14 cellular contexts compared by ENCODE assay signal in genomic region chr3:82012775-82013174, GRCh38.
A peak's percentile ranks its signal among the peaks of the same experiment; 100 is the strongest.
DNase-seq lines count a peak whose midpoint lies in the region; ATAC-seq and TF ChIP-seq lines count a peak whose summit lies in the region.
"Had no signal": no experiment of that assay in that cellular context is flagged by ENCODE, and none has a peak within 500 bp of the region (broad histone marks: within the 10 kb centered on the region; RNA-seq: fewer than 3 reads in every experiment).

No MANE protein-coding gene starts in this region.

- POLR2A ChIA-PET in Panc1 (lab: Charles Lee) = no interaction called here

- H3K4me1 ChIP-seq in GM23248 (ENCODE audit: insufficient read depth) (no peaks in the 10 kb centered on the region), Panc1 (ENCODE audit: control insufficient read depth, insufficient read depth, low read length) (no peaks in the 10 kb centered on the region)
- H3K4me1 ChIP-seq: BLaER1, transverse colon had no signal

- peak; percentile 3 for TF ChIP-seq CTCF in AG09319 (IDR thresholded peaks at IDR 0.05; ENCODE audit: low read depth, low read length)
- peak; percentile 25; the same call in 1 of the 2 replicates for TF ChIP-seq CTCF in Panc1 (IDR thresholded peaks at IDR 0.05)
- peak; percentile 33 for TF ChIP-seq CTCF in fibroblast of mammary gland (conservative IDR thresholded peaks at IDR 0.05; ENCODE audit: control insufficient read depth, insufficient read depth, low read depth, low read length)

- no peaks in the 10 kb centered on the region for H3F3A ChIP-seq in GM23248 (ENCODE audit: insufficient read depth)

- ATAC-seq in Panc1 (no peak), HG02763 (IDR thresholded peaks at IDR 0.05; ENCODE audit: unreplicated experiment) (no peak)
- ATAC-seq in stimulated activated memory B cell treated with anti-CD40 and anti-IgM and Interleukin-4, amounts not matched to agents 10 μg/mL and 1 μg/mL and 100 μg/mL, for 72 hours = no peak
- ATAC-seq: activated CD4-positive, CD25-positive, alpha-beta regulatory T cell treated with anti-CD3 and anti-CD28 coated beads, Interleukin-2, amount 50 U/mL, for 24 hours; activated naive CD4-positive, alpha-beta T cell treated with anti-CD3 and anti-CD28 coated beads, Interleukin-2, amount 50 U/mL, for 72 hours; left cardiac atrium had no signal

- H3K4me3 ChIP-seq in GM23248 (no peak overlapping the region), Panc1 (ENCODE audit: low read depth in 2 of 2, low read length in 2 of 2) (no peak overlapping the region), fibroblast of mammary gland (ENCODE audit: control insufficient read depth, low read depth, low read length) (no peak overlapping the region)
- H3K4me3 ChIP-seq: BLaER1, transverse colon had no signal

- DNase-seq in AG09319 (ENCODE audit: extremely low read depth, low read depth) (no peak), GM23248 (peak; percentile 3), Panc1 (ENCODE audit: low read depth, low spot score) (no peak), fibroblast of mammary gland (ENCODE audit: low read depth) (no peak), globus pallidus (ENCODE audit: low spot score) (no peak), cortex of kidney (lab: John Stamatoyannopoulos, UW) (no peak)
- DNase-seq: left cardiac atrium; stimulated activated CD4-positive, alpha-beta T cell treated with anti-CD3 and anti-CD28 coated beads, Interleukin-1b, Interleukin-23, amount 100 ng/mL, for 48 hours; transverse colon had no signal

- peaks cover 8% of the 10 kb centered on the region for H3K9me3 Mint-ChIP-seq in stimulated activated memory B cell treated with anti-CD40 and anti-IgM and Interleukin-4, amounts not matched to agents 10 μg/mL and 1 μg/mL and 100 μg/mL, for 72 hours

- H3K9me2 ChIP-seq in GM23248 (ENCODE audit: insufficient read depth) = no peaks in the 10 kb centered on the region

- no peaks in the 10 kb centered on the region for H3K79me2 ChIP-seq in GM23248 (ENCODE audit: insufficient read depth)

- no peak overlapping the region for H3K9ac ChIP-seq in GM23248
- H3K9ac ChIP-seq: BLaER1 had no signal

- no peaks in the 10 kb centered on the region for H3K27me3 ChIP-seq in GM23248 (replicated peaks; ENCODE audit: insufficient read depth)
- no peaks in the 10 kb centered on the region for H3K27me3 ChIP-seq in Panc1 (ENCODE audit: control insufficient read depth, insufficient read depth, low read length)
- H3K27me3 ChIP-seq: BLaER1, transverse colon had no signal

- intact Hi-C loops in Panc1 (cut with micrococcal nuclease; ENCODE audit: unreplicated experiment) = no loop called here

- H3K9me3 ChIP-seq in GM23248 (ENCODE audit: low read depth) (no peaks in the 10 kb centered on the region), Panc1 (ENCODE audit: control insufficient read depth, insufficient read depth, low read depth, low read length) (no peaks in the 10 kb centered on the region)

- no peaks in the 10 kb centered on the region for H3K36me3 Mint-ChIP-seq in stimulated activated memory B cell treated with anti-CD40 and anti-IgM and Interleukin-4, amounts not matched to agents 10 μg/mL and 1 μg/mL and 100 μg/mL, for 72 hours
- H3K36me3 Mint-ChIP-seq: activated naive CD4-positive, alpha-beta T cell treated with anti-CD3 and anti-CD28 coated beads, Interleukin-2, amount 50 U/mL, for 72 hours had no signal

- in situ Hi-C loops in GM23248 (cut with MboI) = no loop called here
- in situ Hi-C loops in Panc1 (cut with HindIII; ENCODE audit: low pct_unique_long_range_greater_than_20kb, low sequenced_read_pairs) = no loop called here

- H4K20me1 ChIP-seq in GM23248 (ENCODE audit: insufficient read depth) = no peaks in the 10 kb centered on the region
- H4K20me1 ChIP-seq: BLaER1 had no signal

- CTCF ChIA-PET in Panc1 (lab: Charles Lee) = no interaction called here

- H3K27ac Mint-ChIP-seq in stimulated activated memory B cell treated with anti-CD40 and anti-IgM and Interleukin-4, amounts not matched to agents 10 μg/mL and 1 μg/mL and 100 μg/mL, for 72 hours = no peak overlapping the region
- H3K27ac Mint-ChIP-seq: activated naive CD4-positive, alpha-beta T cell treated with anti-CD3 and anti-CD28 coated beads, Interleukin-2, amount 50 U/mL, for 72 hours had no signal

- no peaks in the 10 kb centered on the region for H3K27me3 Mint-ChIP-seq in stimulated activated memory B cell treated with anti-CD40 and anti-IgM and Interleukin-4, amounts not matched to agents 10 μg/mL and 1 μg/mL and 100 μg/mL, for 72 hours

- H3K4me3 Mint-ChIP-seq in stimulated activated memory B cell treated with anti-CD40 and anti-IgM and Interleukin-4, amounts not matched to agents 10 μg/mL and 1 μg/mL and 100 μg/mL, for 72 hours = no peak overlapping the region

- no TSS peak for BruUV-seq in Panc1 (replicated peaks; lab: Mats Ljungman, UMichigan)

- no peak overlapping the region for H2AFZ ChIP-seq in GM23248

- H3K4me1 Mint-ChIP-seq in stimulated activated memory B cell treated with anti-CD40 and anti-IgM and Interleukin-4, amounts not matched to agents 10 μg/mL and 1 μg/mL and 100 μg/mL, for 72 hours = no peaks in the 10 kb centered on the region

- H3K27ac ChIP-seq in GM23248 = no peak overlapping the region
- H3K27ac ChIP-seq in Panc1 (ENCODE audit: low read length) = no peak overlapping the region
- H3K27ac ChIP-seq: BLaER1, transverse colon had no signal

- no peak overlapping the region for H3K4me2 ChIP-seq in GM23248 (ENCODE audit: unreplicated experiment)
- H3K4me2 ChIP-seq: BLaER1 had no signal

- no peaks in the 10 kb centered on the region for H3K36me3 ChIP-seq in GM23248 (ENCODE audit: low read depth)
- H3K36me3 ChIP-seq in Panc1 (ENCODE audit: control insufficient read depth, insufficient read depth, low read length) = no peaks in the 10 kb centered on the region
- H3K36me3 ChIP-seq: BLaER1, transverse colon had no signal
